In genomic region chr5:176447538-176447981, GRCh38 we compare ENCODE assay signal across 7 cellular contexts. TPM values are rescaled to one million over a fixed set of nuclear protein-coding genes. Genes with fewer than 3 reads are reported as not detected.
DNase-seq lines count a peak whose midpoint lies in the region; ATAC-seq, FAIRE-seq and TF ChIP-seq lines count a peak whose summit lies in the region.

No MANE protein-coding gene starts in this region.

- H3K9me1 ChIP-seq in keratinocyte (ENCODE audit: control insufficient read depth, extremely low read depth, insufficient read depth, low read length), result no peaks in the 10 kb centered on the region

- H3K27me3 ChIP-seq in astrocyte (ENCODE audit: insufficient read depth, low read length) (no peaks in the 10 kb centered on the region), keratinocyte (ENCODE audit: control insufficient read depth, extremely low read depth, insufficient read depth, low read length) (no peaks in the 10 kb centered on the region)

- H3K4me3 ChIP-seq in Jurkat, Clone E6-1 (ENCODE audit: low read length), result peak overlapping the region; percentile 89
- H3K4me3 ChIP-seq in astrocyte (ENCODE audit: insufficient read depth, low read depth, low read length) (peak overlapping the region; percentile 75), keratinocyte (ENCODE audit: control insufficient read depth in 2 of 3, extremely low read depth in 1 of 3, insufficient read depth in 2 of 3, low read depth in 1 of 3, low read length in 3 of 3) (peak overlapping the region; percentile 69 to 98 (median 78))

- H3K27me3 Mint-ChIP-seq in astrocyte (ENCODE audit: low read depth, unreplicated experiment), result no peaks in the 10 kb centered on the region

- H3K36me3 ChIP-seq in astrocyte (ENCODE audit: insufficient read depth, low read length) (no peaks in the 10 kb centered on the region), keratinocyte (ENCODE audit: control insufficient read depth in 2 of 2, extremely low read depth in 1 of 2, insufficient read depth in 2 of 2, low read length in 2 of 2) (peaks cover 0 to 3% of the 10 kb centered on the region in 2 experiments)

- H4K20me1 ChIP-seq in astrocyte (ENCODE audit: insufficient read depth, low read length) (peaks cover 18% of the 10 kb centered on the region), keratinocyte (ENCODE audit: control insufficient read depth, extremely low read depth, insufficient read depth, low read length) (no peaks in the 10 kb centered on the region)

- no peak for TF ChIP-seq CTCF in astrocyte (IDR thresholded peaks at IDR 0.05; ENCODE audit: insufficient read depth, low read depth, low read length)
- peak in 1 of 3 experiments; percentile 27 for TF ChIP-seq CTCF in keratinocyte (optimal IDR thresholded peaks at IDR 0.05 in 1 of 3, IDR thresholded peaks at IDR 0.05 in 1 of 3, conservative IDR thresholded peaks at IDR 0.05 in 1 of 3; ENCODE audit: extremely low read depth in 1 of 3, insufficient read depth in 2 of 3, low read length in 3 of 3)

- H3K4me1 Mint-ChIP-seq in astrocyte (ENCODE audit: low read depth, unreplicated experiment), result no peaks in the 10 kb centered on the region

- no peaks in the 10 kb centered on the region for H3K36me3 Mint-ChIP-seq in astrocyte (ENCODE audit: low read depth, unreplicated experiment)

- H3K4me1 ChIP-seq in astrocyte (ENCODE audit: insufficient read depth, low read length), result peaks cover 12% of the 10 kb centered on the region
- peaks cover 19% of the 10 kb centered on the region for H3K4me1 ChIP-seq in keratinocyte (ENCODE audit: control insufficient read depth, extremely low read depth, insufficient read depth, low read length)

- no peaks in the 10 kb centered on the region for H3K9me3 ChIP-seq in astrocyte (ENCODE audit: insufficient read depth, low read depth, low read length)
- no peaks in the 10 kb centered on the region for H3K9me3 ChIP-seq in keratinocyte (ENCODE audit: control insufficient read depth, low read depth, low read length)

- peak; percentile 9 for ATAC-seq in GM18508 (IDR thresholded peaks at IDR 0.05; ENCODE audit: insufficient read depth, unreplicated experiment)
- peak; percentile 30 for ATAC-seq in GM21576 (IDR thresholded peaks at IDR 0.05; ENCODE audit: unreplicated experiment)

- peak overlapping the region; percentile 91 for H2AFZ ChIP-seq in astrocyte (ENCODE audit: low read depth, low read length)
- H2AFZ ChIP-seq in keratinocyte (ENCODE audit: control insufficient read depth, low read length), result peak overlapping the region; percentile 45

- peak overlapping the region; percentile 100 for H3K27ac Mint-ChIP-seq in astrocyte (ENCODE audit: unreplicated experiment)

- FAIRE-seq in astrocyte (lab: Jason Lieb, UNC) (no peak), keratinocyte (lab: Jason Lieb, UNC) (no peak)

- peak overlapping the region; percentile 99 for H3K9ac ChIP-seq in astrocyte (ENCODE audit: low read length)
- peak overlapping the region; percentile 99 for H3K9ac ChIP-seq in keratinocyte (ENCODE audit: control insufficient read depth, extremely low read depth, insufficient read depth, low read length)

- H3K27ac ChIP-seq in astrocyte (ENCODE audit: low read depth, low read length) (peak overlapping the region; percentile 84), keratinocyte (ENCODE audit: control insufficient read depth, insufficient read depth, low read length) (peak overlapping the region; percentile 98), substantia nigra (ENCODE audit: low read depth, low read length, poor library complexity, severe bottlenecking) (peak overlapping the region; percentile 93)

- dilution Hi-C loops in keratinocyte (cut with MboI; ENCODE audit: extremely low pct_ligation_motif_present, low sequenced_read_pairs), result no loop called here

- no peak for DNase-seq in Jurkat, Clone E6-1 (ENCODE audit: low read depth, low spot score)
- DNase-seq in astrocyte (ENCODE audit: low read depth), result no peak
- no peak for DNase-seq in keratinocyte (ENCODE audit: low read depth, low spot score)
- DNase-seq in substantia nigra (lab: John Stamatoyannopoulos, UW), result peak in 28 of 49 donors; percentile 44 to 92 (median 72)
- DNase-seq in globus pallidus (ENCODE audit: low spot score), result no peak

- H3K79me2 ChIP-seq in astrocyte (ENCODE audit: insufficient read depth, low read length) (peaks cover 41% of the 10 kb centered on the region), keratinocyte (ENCODE audit: control insufficient read depth, insufficient read depth, low read length) (peaks cover 43% of the 10 kb centered on the region)

- no peaks in the 10 kb centered on the region for H3K9me3 Mint-ChIP-seq in astrocyte (ENCODE audit: unreplicated experiment)

- H3K4me2 ChIP-seq in astrocyte (ENCODE audit: low read length) (peak overlapping the region; percentile 99), keratinocyte (ENCODE audit: control insufficient read depth, extremely low read depth, insufficient read depth, low read depth, low read length) (peak overlapping the region; percentile 89)

- H3K4me3 Mint-ChIP-seq in astrocyte (ENCODE audit: unreplicated experiment), result peak overlapping the region; percentile 99

RNA-seq across cellular contexts. Expression of gene FAF2, which starts 0.6 kb away (rescaled TPM):
- 25.4 TPM for polyA plus RNA-seq in Jurkat, Clone E6-1 (2012; ENCODE audit: insufficient read depth, insufficient read length)
- total RNA-seq in astrocyte, result 56.2 and 58.5 TPM in 2 replicates
- polyA plus RNA-seq in keratinocyte, result 44.7 to 63.2 TPM (median 52.9 TPM) in 3 replicates
- polyA plus RNA-seq in keratinocyte (2011; ENCODE audit: low read depth), result 23.2 TPM
- polyA plus RNA-seq in keratinocyte (2011; cell fraction: cytosol; rRNA removed), result 16.5 and 30.1 TPM in 2 replicates
- polyA plus RNA-seq in keratinocyte (2011; cell fraction: nucleus; rRNA removed), result 94.6 and 106 TPM in 2 replicates
- 25.1 and 42.5 TPM in 2 replicates for polyA plus RNA-seq in keratinocyte (2012; ENCODE audit: low replicate concordance)
- polyA minus RNA-seq in keratinocyte, result 55.4 to 74.7 TPM (median 66.1 TPM) in 3 replicates
- polyA minus RNA-seq in keratinocyte (2011; cell fraction: cytosol; rRNA and poly(A)+ RNA removed), result 23.6 TPM
- polyA minus RNA-seq in keratinocyte (2011; cell fraction: nucleus; rRNA and poly(A)+ RNA removed), result 79.2 and 126 TPM in 2 replicates

RNA-seq across cellular contexts. Expression of gene CLTB, which starts 31.2 kb away (rescaled TPM):
- polyA plus RNA-seq in Jurkat, Clone E6-1 (2012; ENCODE audit: insufficient read depth, insufficient read length), result 59.1 TPM
- 89.2 and 117 TPM in 2 replicates for total RNA-seq in astrocyte
- 326 to 485 TPM (median 427 TPM) in 3 replicates for polyA plus RNA-seq in keratinocyte
- polyA plus RNA-seq in keratinocyte (2011; ENCODE audit: low read depth), result 465 TPM
- polyA plus RNA-seq in keratinocyte (2011; cell fraction: cytosol; rRNA removed), result 241 and 487 TPM in 2 replicates
- polyA plus RNA-seq in keratinocyte (2011; cell fraction: nucleus; rRNA removed), result 219 and 221 TPM in 2 replicates
- polyA plus RNA-seq in keratinocyte (2012; ENCODE audit: low replicate concordance), result 435 and 459 TPM in 2 replicates
- 151 to 200 TPM (median 157 TPM) in 3 replicates for polyA minus RNA-seq in keratinocyte
- 467 TPM for polyA minus RNA-seq in keratinocyte (2011; cell fraction: cytosol; rRNA and poly(A)+ RNA removed)
- 69.2 and 77.9 TPM in 2 replicates for polyA minus RNA-seq in keratinocyte (2011; cell fraction: nucleus; rRNA and poly(A)+ RNA removed)

RNA-seq across cellular contexts. Expression of gene HIGD2A, which starts 59.0 kb away (rescaled TPM):
- 97.7 TPM for polyA plus RNA-seq in Jurkat, Clone E6-1 (2012; ENCODE audit: insufficient read depth, insufficient read length)
- 103 and 108 TPM in 2 replicates for total RNA-seq in astrocyte
- 74.6 to 91.4 TPM (median 87.9 TPM) in 3 replicates for polyA plus RNA-seq in keratinocyte
- polyA plus RNA-seq in keratinocyte (2011; ENCODE audit: low read depth), result 5.6 TPM
- 79.7 and 125 TPM in 2 replicates for polyA plus RNA-seq in keratinocyte (2011; cell fraction: cytosol; rRNA removed)
- 25.9 and 37.5 TPM in 2 replicates for polyA plus RNA-seq in keratinocyte (2011; cell fraction: nucleus; rRNA removed)
- polyA plus RNA-seq in keratinocyte (2012; ENCODE audit: low replicate concordance), result 113 and 117 TPM in 2 replicates
- polyA minus RNA-seq in keratinocyte, result 41.8 to 68.1 TPM (median 53.4 TPM) in 3 replicates
- 113 TPM for polyA minus RNA-seq in keratinocyte (2011; cell fraction: cytosol; rRNA and poly(A)+ RNA removed)
- 14.7 and 17.1 TPM in 2 replicates for polyA minus RNA-seq in keratinocyte (2011; cell fraction: nucleus; rRNA and poly(A)+ RNA removed)

RNA-seq across cellular contexts. Expression of gene NOP16, which starts 59.2 kb away (rescaled TPM):
- 104 TPM for polyA plus RNA-seq in Jurkat, Clone E6-1 (2012; ENCODE audit: insufficient read depth, insufficient read length)
- total RNA-seq in astrocyte, result 39.3 and 46.3 TPM in 2 replicates
- polyA plus RNA-seq in keratinocyte, result 73.3 to 101 TPM (median 96.7 TPM) in 3 replicates
- polyA plus RNA-seq in keratinocyte (2011; ENCODE audit: low read depth), result 52.9 TPM
- 73.0 and 88.7 TPM in 2 replicates for polyA plus RNA-seq in keratinocyte (2011; cell fraction: cytosol; rRNA removed)
- polyA plus RNA-seq in keratinocyte (2011; cell fraction: nucleus; rRNA removed), result 80.9 and 89.6 TPM in 2 replicates
- 62.2 and 82.2 TPM in 2 replicates for polyA plus RNA-seq in keratinocyte (2012; ENCODE audit: low replicate concordance)
- polyA minus RNA-seq in keratinocyte, result 17.5 to 26.1 TPM (median 22.9 TPM) in 3 replicates
- polyA minus RNA-seq in keratinocyte (2011; cell fraction: cytosol; rRNA and poly(A)+ RNA removed), result 71.7 TPM
- polyA minus RNA-seq in keratinocyte (2011; cell fraction: nucleus; rRNA and poly(A)+ RNA removed), result 20.8 and 25.3 TPM in 2 replicates

Comparison
In these comparisons a context has a peak if more than half of its experiments do, and no peak if none do; other contexts are left out.
1. DNase-seq: peak in substantia nigra (28 of 49); none in Jurkat, Clone E6-1 (single experiment), astrocyte (single experiment), keratinocyte (single experiment) and globus pallidus (single experiment).
2. Peak in every context shown above with its lines, with median percentiles within 50 percentile points of each other: H3K4me3 ChIP-seq and H3K27ac ChIP-seq.